In genomic region chr14:89136587-89136986, GRCh38 we compare ENCODE assay signal across 33 cellular contexts.
A peak's percentile ranks its signal among the peaks of the same experiment; 100 is the strongest.
DNase-seq lines count a peak whose midpoint lies in the region; ATAC-seq, FAIRE-seq and TF ChIP-seq lines count a peak whose summit lies in the region.
"Had no signal": no experiment of that assay in that cellular context is flagged by ENCODE, and none has a peak within 500 bp of the region (broad histone marks: within the 10 kb centered on the region; RNA-seq: fewer than 3 reads in every experiment).

No MANE protein-coding gene starts in this region.

- POLR2A ChIA-PET in HepG2 (lab: Yijun Ruan, JAX): no interaction called here
- POLR2A ChIA-PET in HEK293 (lab: Yijun Ruan, JAX): no interaction called here
- POLR2A ChIA-PET in K562 (lab: Yijun Ruan, JAX): no interaction called here

- DNase-seq in HepG2 (ENCODE audit: low spot score) (no peak), right lobe of liver (no peak), K562 (ENCODE audit: extremely low read depth in 1 of 4, low spot score in 3 of 4) (no peak), T-helper 1 cell (no peak), NCI-H345 treated with DMSO at 0.1 percent for 48 hours (lab: John Stamatoyannopoulos, UW; ENCODE audit: unreplicated experiment) (no peak)
- DNase-seq: 8988T; ACHN; AML-193; BE2C; C1 segment of cervical spinal cord; Caco-2; Calu3; CD4-positive, alpha-beta memory T cell; CD4-positive, alpha-beta T cell; CD4-positive, CD25-positive, alpha-beta regulatory T cell; CD8-positive, alpha-beta memory T cell; CD8-positive, alpha-beta T cell; COR-L47; DMS 273 treated with DMSO at 0.1 percent for 48 hours; DMS153; DMS53; DMS79; DMS79 treated with DMSO at 0.1 percent for 48 hours; DND-41; EL had no signal

- no TSS peak for BruUV-seq in HepG2 (replicated peaks; lab: Mats Ljungman, UMichigan)
- BruUV-seq in K562 (replicated peaks; lab: Mats Ljungman, UMichigan): no TSS peak

- no peak for TF ChIP-seq RAD21 in HepG2 (CRISPR knock-in tag; IDR thresholded peaks at IDR 0.05)
- TF ChIP-seq RAD21 in K562 (CRISPR knock-in tag; conservative IDR thresholded peaks at IDR 0.05 in 1 of 2, IDR thresholded peaks at IDR 0.05 in 1 of 2): no peak

- no peaks in the 10 kb centered on the region for H3K9me1 ChIP-seq in K562 (ENCODE audit: control insufficient read depth, insufficient read depth, low read length)

- CTCF ChIA-PET in HepG2 (lab: Yijun Ruan, JAX; ENCODE audit: low intra/inter-chr PET ratio, low total read pairs): no interaction called here
- CTCF ChIA-PET in HEK293 (lab: Yijun Ruan, JAX): no interaction called here
- CTCF ChIA-PET in K562 (lab: Yijun Ruan, JAX; ENCODE audit: low intra/inter-chr PET ratio): no interaction called here

- TF ChIP-seq CTCF in HepG2 (CRISPR knock-in tag; IDR thresholded peaks at IDR 0.05) (no peak), right lobe of liver (IDR thresholded peaks at IDR 0.05) (no peak), HEK293 (tag by site-specific recombination; IDR thresholded peaks at IDR 0.05) (no peak), K562 (IDR thresholded peaks at IDR 0.05 in 2 of 3, conservative IDR thresholded peaks at IDR 0.05 in 1 of 3; ENCODE audit: insufficient read depth in 2 of 3, low read depth in 1 of 3, low read length in 3 of 3) (no peak)

- H2AFZ ChIP-seq in HepG2 (ENCODE audit: low read length) (no peak overlapping the region), K562 (ENCODE audit: low read depth, low read length) (no peak overlapping the region)

- H3K79me2 ChIP-seq in HepG2 (ENCODE audit: insufficient read depth, low read length) (no peaks in the 10 kb centered on the region), K562 (ENCODE audit: control insufficient read depth, insufficient read depth, low read length) (no peaks in the 10 kb centered on the region)

- H3K4me1 ChIP-seq in HepG2 (ENCODE audit: insufficient read depth, low read length): peaks cover 40% of the 10 kb centered on the region
- no peaks in the 10 kb centered on the region for H3K4me1 ChIP-seq in right lobe of liver
- no peaks in the 10 kb centered on the region for H3K4me1 ChIP-seq in HEK293 (ENCODE audit: control insufficient read depth, insufficient read depth, low read length)
- H3K4me1 ChIP-seq in K562 (replicated peaks in 1 of 2; ENCODE audit: control insufficient read depth in 2 of 2, insufficient read depth in 2 of 2, low read length in 2 of 2): peaks cover 0 to 3% of the 10 kb centered on the region in 2 experiments; a peak in 3 of 5 replicates
- H3K4me1 ChIP-seq: BE2C, BLaER1, Caco-2 had no signal

- H3K9ac ChIP-seq in HepG2 (ENCODE audit: insufficient read depth, low read depth, low read length) (no peak overlapping the region), K562 (ENCODE audit: insufficient read depth in 1 of 2, low read depth in 2 of 2, low read length in 2 of 2) (no peak overlapping the region)
- H3K9ac ChIP-seq: BLaER1; BLaER1 treated with 17β-estradiol and CSF1 and Interleukin-3, amounts not matched to agents 10 nM and 100 nM had no signal

- no peaks in the 10 kb centered on the region for H4K20me1 ChIP-seq in HepG2 (ENCODE audit: insufficient read depth, low read length)
- H4K20me1 ChIP-seq in K562 (replicated peaks; ENCODE audit: control insufficient read depth, insufficient read depth, low read length): no peaks in the 10 kb centered on the region
- H4K20me1 ChIP-seq: BLaER1; BLaER1 treated with 17β-estradiol and CSF1 and Interleukin-3, amounts not matched to agents 10 nM and 100 nM had no signal

- H3K4me3 ChIP-seq in HepG2 (replicated peaks in 1 of 3; ENCODE audit: insufficient read depth in 1 of 3, low read depth in 2 of 3, low read length in 3 of 3): no peak overlapping the region
- no peak overlapping the region for H3K4me3 ChIP-seq in right lobe of liver
- no peak overlapping the region for H3K4me3 ChIP-seq in HEK293 (ENCODE audit: low read depth, low read length)
- H3K4me3 ChIP-seq in K562: no peak overlapping the region
- H3K4me3 ChIP-seq: A549; BLaER1; BLaER1 treated with 17β-estradiol and CSF1 and Interleukin-3, amounts not matched to agents 10 nM and 100 nM had no signal

- H3K36me3 ChIP-seq in HepG2 (replicated peaks in 1 of 2; ENCODE audit: control insufficient read depth in 1 of 2, insufficient read depth in 2 of 2, low read length in 2 of 2) (no peaks in the 10 kb centered on the region), right lobe of liver (no peaks in the 10 kb centered on the region), HEK293 (ENCODE audit: control insufficient read depth in 2 of 2, insufficient read depth in 1 of 2, low read length in 2 of 2) (no peaks in the 10 kb centered on the region), K562 (ENCODE audit: control insufficient read depth, insufficient read depth, low read length) (no peaks in the 10 kb centered on the region)
- H3K36me3 ChIP-seq: BE2C, BLaER1 had no signal

- H3K9me3 ChIP-seq in HepG2 (ENCODE audit: low read length): peaks cover 9% of the 10 kb centered on the region
- H3K9me3 ChIP-seq in right lobe of liver: no peaks in the 10 kb centered on the region
- H3K9me3 ChIP-seq in HEK293 (ENCODE audit: control insufficient read depth, insufficient read depth, low read depth, low read length): no peaks in the 10 kb centered on the region
- no peaks in the 10 kb centered on the region for H3K9me3 ChIP-seq in K562 (replicated peaks; ENCODE audit: control insufficient read depth, insufficient read depth, low read depth, low read length)
- H3K9me3 ChIP-seq: BE2C had no signal

- TF ChIP-seq EP300 in HepG2 (IDR thresholded peaks at IDR 0.05; ENCODE audit: low read depth in 2 of 2, low read length in 2 of 2) (no peak), HepG2 (CRISPR knock-in tag; IDR thresholded peaks at IDR 0.05; ENCODE audit: borderline replicate concordance) (no peak), K562 (IDR thresholded peaks at IDR 0.05; ENCODE audit: low read length) (no peak)

- in situ Hi-C loops in HepG2 (cut with HindIII; ENCODE audit: extremely low pct_ligation_motif_present, low pct_unique_long_range_greater_than_20kb): no loop called here
- in situ Hi-C loops in K562 (cut with MboI): no loop called here

- H3K27ac ChIP-seq in HepG2 (ENCODE audit: extremely low read length, insufficient read depth, low read length) (no peak overlapping the region), right lobe of liver (no peak overlapping the region), HEK293 (ENCODE audit: extremely low read depth, low read depth, low read length) (no peak overlapping the region), K562 (ENCODE audit: extremely low read depth, low read depth, low read length) (no peak overlapping the region)
- H3K27ac ChIP-seq: 22Rv1; BLaER1; BLaER1 treated with 17β-estradiol and CSF1 and Interleukin-3, amounts not matched to agents 10 nM and 100 nM; C4-2B had no signal

- H3K4me2 ChIP-seq in HepG2 (ENCODE audit: low read depth, low read length): no peak overlapping the region
- H3K4me2 ChIP-seq in K562 (ENCODE audit: insufficient read depth, low read length): no peak overlapping the region
- H3K4me2 ChIP-seq: BLaER1 had no signal

- no peak for FAIRE-seq in HepG2 (lab: Jason Lieb, UNC)
- FAIRE-seq in K562 (lab: Jason Lieb, UNC): no peak
- FAIRE-seq: A204.1, A549, D721Med had no signal

- TF ChIP-seq POLR2A in HepG2 (IDR thresholded peaks at IDR 0.05; ENCODE audit: insufficient read depth in 1 of 2, low read depth in 2 of 2, low read length in 2 of 2) (no peak), right lobe of liver (IDR thresholded peaks at IDR 0.05) (no peak), K562 (conservative IDR thresholded peaks at IDR 0.05) (no peak)

- WGBS in HepG2 (ENCODE audit: low lambda C conversion rate): 60% methylated on average over 3 of the region's 3 CpGs
- WGBS in right lobe of liver (ENCODE audit: insufficient coverage, low coverage, low lambda C conversion rate, missing lambda C conversion rate): 74% methylated on average over 3 of the region's 3 CpGs
- 9% methylated on average over 3 of the region's 3 CpGs for WGBS in K562 (ENCODE audit: insufficient coverage, low coverage, missing lambda C conversion rate)

- ATAC-seq in HepG2: no peak
- ATAC-seq in right lobe of liver: no peak
- no peak for ATAC-seq in K562
- ATAC-seq: CD8-positive, alpha-beta T cell had no signal

- H3K27me3 ChIP-seq in HepG2 (ENCODE audit: control insufficient read depth in 1 of 2, insufficient read depth in 2 of 2, low read length in 2 of 2) (peaks cover 0 to 1% of the 10 kb centered on the region in 2 experiments; a peak in 3 of 5 replicates), right lobe of liver (no peaks in the 10 kb centered on the region), K562 (ENCODE audit: control insufficient read depth in 2 of 2, insufficient read depth in 2 of 2, low read length in 2 of 2) (peaks cover 0 to 6% of the 10 kb centered on the region in 2 experiments; a peak in 1 of 5 replicates)
- H3K27me3 ChIP-seq: BE2C; BLaER1; BLaER1 treated with 17β-estradiol and CSF1 and Interleukin-3, amounts not matched to agents 10 nM and 100 nM had no signal

- intact Hi-C loops in HepG2 (cut with micrococcal nuclease; ENCODE audit: unreplicated experiment) (loop anchor here (2.0 kb wide), 1 partner anchor 96 kb away; no protein-coding TSS in a partner anchor), right lobe of liver (cut with DNase I) (no loop called here), K562 (cut with micrococcal nuclease) (no loop called here)

TF ChIP-seq in HEK293, 187 proteins besides CTCF, POLR2A, EP300 and RAD21:
- TF ChIP-seq SETDB1 (IDR thresholded peaks at IDR 0.05; ENCODE audit: insufficient read length, low read length) (peak; percentile 77), MYNN (tag by site-specific recombination; IDR thresholded peaks at IDR 0.05; ENCODE audit: borderline replicate concordance) (no peak)
TF ChIP-seq in HEK293: peak in this region for 1.

TF ChIP-seq in K562, 482 proteins besides CTCF, POLR2A, EP300 and RAD21:
- TF ChIP-seq ZFP1 (CRISPR knock-in tag; IDR thresholded peaks at IDR 0.05): peak; percentile 73; the same call in 1 of the 2 replicates
- TF ChIP-seq ZBTB49 (CRISPR knock-in tag; IDR thresholded peaks at IDR 0.05; ENCODE audit: borderline replicate concordance): no peak
- TF ChIP-seq ZNF140 (CRISPR knock-in tag; IDR thresholded peaks at IDR 0.05): no peak

Comparison
In these comparisons a context has a peak if more than half of its experiments do, and no peak if none do; other contexts are left out.
1. Of the 241 proteins assayed by ChIP-seq in both HepG2 and K562: peak only in HepG2: none; only in K562: none; in both: ZFP1; in neither: 240.